ENCODE assay signal across 9 cellular contexts in the genomic region with DNA sequence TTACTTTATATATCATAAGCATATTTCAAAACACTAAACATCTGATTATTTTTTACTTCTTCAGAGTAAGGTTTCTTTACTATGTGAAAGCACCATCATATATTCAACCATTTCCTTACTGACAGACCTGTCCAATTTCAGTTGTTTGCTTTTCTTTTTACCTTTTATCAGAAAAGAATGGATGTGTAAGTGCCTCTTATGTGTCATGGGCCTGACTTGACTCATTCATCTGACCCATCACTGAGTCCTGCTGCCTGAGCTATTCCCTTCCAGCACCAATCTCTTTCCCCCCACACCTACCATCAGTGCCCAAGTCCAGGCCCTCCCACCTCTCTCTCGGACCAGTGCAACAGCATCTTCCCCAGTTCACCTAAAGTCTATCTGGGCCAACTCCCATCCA.
"Had no signal": no experiment of that assay in that cellular context is flagged by ENCODE, and none has a peak within 500 bp of the region (broad histone marks: within the 10 kb centered on the region; RNA-seq: fewer than 3 reads in every experiment).

No MANE protein-coding gene starts in this region.

- FAIRE-seq: HTR-8/SVneo had no signal

- H3K36me3 ChIP-seq: HAP-1 had no signal

- H3K9ac ChIP-seq: KMS-11 had no signal

- H3K9me3 ChIP-seq: HAP-1 had no signal

- H3K4me3 ChIP-seq: HAP-1 had no signal

- H3K4me1 ChIP-seq: HAP-1 had no signal

- DNase-seq: GOT3, H7, HFFc6, KBM-7 had no signal

- H3K27ac ChIP-seq: HL-60, KMS-11 had no signal

- ATAC-seq: HCT116 had no signal

- H3K4me2 ChIP-seq: KMS-11 had no signal
